In genomic region chr5:140351609-140352334, GRCh38 we compare ENCODE assay signal across 8 cellular contexts. TPM values are rescaled to one million over a fixed set of nuclear protein-coding genes. Genes with fewer than 3 reads are reported as not detected.
DNase-seq lines count a peak whose midpoint lies in the region; ATAC-seq, FAIRE-seq and TF ChIP-seq lines count a peak whose summit lies in the region.

No MANE protein-coding gene starts in this region.

- H3K4me1 Mint-ChIP-seq in neural crest cell, result peaks cover 6% of the 10 kb centered on the region

- ATAC-seq in A549 (peak; percentile 63 to 87; a peak in 4 of 6 replicates), HG02938 (IDR thresholded peaks at IDR 0.05; ENCODE audit: unreplicated experiment) (peak; percentile 71), GM21825 (IDR thresholded peaks at IDR 0.05; ENCODE audit: unreplicated experiment) (no peak)

- CTCF ChIA-PET in A549 (lab: Yijun Ruan, JAX), result interaction anchor here (0.5 to 36.9 kb wide), 59 partner anchors 10 to 395 kb away, joined by 3 to 1613 read pairs (median 5); partner anchors contain the start of genes ANKHD1, CYSTM1, PFDN1 and SLC4A9

- peak; percentile 70 to 74 for TF ChIP-seq RAD21 in A549 (conservative IDR thresholded peaks at IDR 0.05 in 1 of 2, IDR thresholded peaks at IDR 0.05 in 1 of 2)

- no peak for TF ChIP-seq POLR2A in A549 (IDR thresholded peaks at IDR 0.05; ENCODE audit: low read length)

- H3K4me2 ChIP-seq in A549, result peak overlapping the region; percentile 29; the same call in 1 of the 3 replicates

- peak overlapping the region; percentile 61 for H3K4me3 Mint-ChIP-seq in neural crest cell

- no peak for FAIRE-seq in A549 (lab: Jason Lieb, UNC)

- H3K9me3 ChIP-seq in A549, result no peaks in the 10 kb centered on the region

- H3K4me1 ChIP-seq in A549, result peaks cover 5% of the 10 kb centered on the region

- 12% methylated on average over 5 of the region's 5 CpGs for WGBS in A549 (ENCODE audit: missing lambda C conversion rate)

- no peak overlapping the region for H3K4me3 ChIP-seq in A549

- TF ChIP-seq EP300 in A549 (IDR thresholded peaks at IDR 0.05), result no peak

- H3K27ac ChIP-seq in A549, result no peak overlapping the region

- POLR2A ChIA-PET in A549 (lab: Yijun Ruan, JAX), result interaction anchor here (0.5 to 0.6 kb wide), 2 partner anchors 107 kb away, joined by 3 read pairs; no protein-coding TSS in a partner anchor

- DNase-seq in A549 (ENCODE audit: low read depth in 1 of 2, low spot score in 1 of 2) (peak; percentile 69 to 76), GM04503 (ENCODE audit: low read depth) (peak; percentile 27), NCI-H345 (lab: John Stamatoyannopoulos, UW) (peak; percentile 71), fibroblast of gingiva (ENCODE audit: low read depth) (peak; percentile 49), neural crest cell (ENCODE audit: low read depth, low spot score) (peak; percentile 70)
- DNase-seq in activated CD4-positive, alpha-beta T cell treated with anti-CD3 and anti-CD28 coated beads, Interleukin-2, amount 50 U/mL, for 4 hours, result peak; percentile 35 to 41

- peak; percentile 93 for TF ChIP-seq CTCF in A549 (IDR thresholded peaks at IDR 0.05)
- TF ChIP-seq CTCF in neural crest cell (conservative IDR thresholded peaks at IDR 0.05), result peak; percentile 93

- H3K27me3 Mint-ChIP-seq in neural crest cell (ENCODE audit: low read depth), result peaks cover 19% of the 10 kb centered on the region

- no peaks in the 10 kb centered on the region for H3K9me3 Mint-ChIP-seq in neural crest cell

- H3K36me3 Mint-ChIP-seq in neural crest cell (ENCODE audit: low read depth), result no peaks in the 10 kb centered on the region

- H3K27ac Mint-ChIP-seq in neural crest cell (ENCODE audit: unreplicated experiment), result no peak overlapping the region

TF ChIP-seq in A549, 52 proteins besides CTCF, POLR2A, EP300 and RAD21:
- no peak for TF ChIP-seq TP53 (CRISPR knock-in tag; IDR thresholded peaks at IDR 0.05)
- peak; percentile 79 for TF ChIP-seq SMC3 (IDR thresholded peaks at IDR 0.05)
- no peak for TF ChIP-seq BCL3 (IDR thresholded peaks at IDR 0.05)
- TF ChIP-seq NFE2L2 (conservative IDR thresholded peaks at IDR 0.05; ENCODE audit: low read length), result no peak

RNA-seq across cellular contexts. Expression of gene HBEGF, which starts 5.4 kb away (rescaled TPM):
- polyA plus RNA-seq in A549 (2011; rRNA removed) (4.2 and 5.0 TPM in 2 replicates), A549 (2017; fragmentation: RNase III; extraction: RNeasy Plus Mini Kit Qiagen cat#74134 plus additional on column Dnase treatment) (3.4 to 5.1 TPM (median 3.5 TPM) in 3 replicates)
- 3.0 and 4.3 TPM in 2 replicates for polyA plus RNA-seq in A549 (2012; cell fraction: cytosol; rRNA removed)
- polyA plus RNA-seq in A549 (2012; cell fraction: nucleus; rRNA removed), result 4.0 and 6.1 TPM in 2 replicates
- polyA minus RNA-seq in A549 (2011; rRNA and poly(A)+ RNA removed), result 1.3 and 1.4 TPM in 2 replicates
- total RNA-seq in neural crest cell, result 2.2 and 2.4 TPM in 2 replicates

RNA-seq across cellular contexts. Expression of gene SLC4A9, which starts 8.2 kb away (rescaled TPM):
- not detected in 2 replicates for polyA plus RNA-seq in A549 (2011; rRNA removed)
- 0.01 TPM in 1 of 2 replicates, not detected in the other for polyA plus RNA-seq in A549 (2012; cell fraction: cytosol; rRNA removed)
- 0.02 and 0.06 TPM in 2 replicates for polyA plus RNA-seq in A549 (2012; cell fraction: nucleus; rRNA removed)
- polyA plus RNA-seq in A549 (2017; fragmentation: RNase III; extraction: RNeasy Plus Mini Kit Qiagen cat#74134 plus additional on column Dnase treatment), result not detected in 3 replicates
- 0.08 TPM in 1 of 2 replicates, not detected in the other for polyA minus RNA-seq in A549 (2011; rRNA and poly(A)+ RNA removed)
- not detected in 2 replicates for total RNA-seq in neural crest cell

RNA-seq across cellular contexts. Expression of gene PFDN1, which starts 48.9 kb away (rescaled TPM):
- polyA plus RNA-seq in A549 (2011; rRNA removed) (90.4 and 97.0 TPM in 2 replicates), A549 (2017; fragmentation: RNase III; extraction: RNeasy Plus Mini Kit Qiagen cat#74134 plus additional on column Dnase treatment) (201 to 239 TPM (median 226 TPM) in 3 replicates)
- 80.9 and 104 TPM in 2 replicates for polyA plus RNA-seq in A549 (2012; cell fraction: cytosol; rRNA removed)
- 51.2 and 56.7 TPM in 2 replicates for polyA plus RNA-seq in A549 (2012; cell fraction: nucleus; rRNA removed)
- polyA minus RNA-seq in A549 (2011; rRNA and poly(A)+ RNA removed), result 58.8 and 72.3 TPM in 2 replicates
- 63.2 and 67.0 TPM in 2 replicates for total RNA-seq in neural crest cell

RNA-seq across cellular contexts. Expression of gene ANKHD1, which starts 49.9 kb away (rescaled TPM):
- 94.1 and 111 TPM in 2 replicates for polyA plus RNA-seq in A549 (2011; rRNA removed)
- polyA plus RNA-seq in A549 (2012; cell fraction: cytosol; rRNA removed), result 25.2 and 28.8 TPM in 2 replicates
- polyA plus RNA-seq in A549 (2012; cell fraction: nucleus; rRNA removed), result 42.9 and 52.2 TPM in 2 replicates
- polyA plus RNA-seq in A549 (2017; fragmentation: RNase III; extraction: RNeasy Plus Mini Kit Qiagen cat#74134 plus additional on column Dnase treatment), result 44.8 to 46.9 TPM (median 46.3 TPM) in 3 replicates
- 113 and 129 TPM in 2 replicates for polyA minus RNA-seq in A549 (2011; rRNA and poly(A)+ RNA removed)
- total RNA-seq in neural crest cell, result 152 and 154 TPM in 2 replicates
